In genomic region chr19:39843919-39844793, GRCh38 we compare ENCODE assay signal across 8 cellular contexts. TPM values are rescaled to one million over a fixed set of nuclear protein-coding genes. Genes with fewer than 3 reads are reported as not detected.
DNase-seq lines count a peak whose midpoint lies in the region; ATAC-seq, FAIRE-seq and TF ChIP-seq lines count a peak whose summit lies in the region.

No MANE protein-coding gene starts in this region.

- peak overlapping the region; percentile 94 for H3K4me3 Mint-ChIP-seq in activated CD4-positive, alpha-beta memory T cell treated with anti-CD3 and anti-CD28 coated beads for 36 hours
- H3K4me3 Mint-ChIP-seq in glutamatergic neuron (ENCODE audit: unreplicated experiment): peak overlapping the region; percentile 90
- peak overlapping the region; percentile 94 for H3K4me3 Mint-ChIP-seq in stimulated activated effector memory CD8-positive, alpha-beta T cell treated with anti-CD3 and anti-CD28 coated beads, Interleukin-12 subunit alpha, Interleukin-12 subunit beta, amount 100 ng/mL, for 72 hours

- intact Hi-C loops in activated CD4-positive, alpha-beta memory T cell treated with anti-CD3 and anti-CD28 coated beads for 36 hours (cut with micrococcal nuclease): loop anchor here (1.0 to 10.0 kb wide), 3 partner anchors 51 to 289 kb away; no protein-coding TSS in a partner anchor

- ATAC-seq in stimulated activated effector memory CD8-positive, alpha-beta T cell treated with anti-CD3 and anti-CD28 coated beads, Interleukin-12 subunit alpha, Interleukin-12 subunit beta, amount 100 ng/mL, for 72 hours: no peak
- ATAC-seq in GM21447 (IDR thresholded peaks at IDR 0.05; ENCODE audit: unreplicated experiment): no peak

- DNase-seq in DMS79 (lab: John Stamatoyannopoulos, UW) (peak; percentile 11), NCI-H128 (lab: John Stamatoyannopoulos, UW; ENCODE audit: unreplicated experiment) (peak; percentile 23), glutamatergic neuron (no peak), H4 (ENCODE audit: low spot score) (no peak)
- no peak for DNase-seq in activated CD4-positive, alpha-beta memory T cell treated with anti-CD3 and anti-CD28 coated beads for 36 hours
- no peak for DNase-seq in stimulated activated effector memory CD8-positive, alpha-beta T cell treated with anti-CD3 and anti-CD28 coated beads, Interleukin-12 subunit alpha, Interleukin-12 subunit beta, amount 100 ng/mL, for 72 hours (ENCODE audit: low spot score in 2 of 2)

- H3K4me1 Mint-ChIP-seq in activated CD4-positive, alpha-beta memory T cell treated with anti-CD3 and anti-CD28 coated beads for 36 hours (ENCODE audit: low read depth): peaks cover 47% of the 10 kb centered on the region
- peaks cover 45% of the 10 kb centered on the region for H3K4me1 Mint-ChIP-seq in glutamatergic neuron (ENCODE audit: low read depth, unreplicated experiment)
- peaks cover 55% of the 10 kb centered on the region for H3K4me1 Mint-ChIP-seq in stimulated activated effector memory CD8-positive, alpha-beta T cell treated with anti-CD3 and anti-CD28 coated beads, Interleukin-12 subunit alpha, Interleukin-12 subunit beta, amount 100 ng/mL, for 72 hours

- H3K9me3 Mint-ChIP-seq in activated CD4-positive, alpha-beta memory T cell treated with anti-CD3 and anti-CD28 coated beads for 36 hours: no peaks in the 10 kb centered on the region
- peaks cover 2% of the 10 kb centered on the region for H3K9me3 Mint-ChIP-seq in glutamatergic neuron (ENCODE audit: unreplicated experiment)
- H3K9me3 Mint-ChIP-seq in stimulated activated effector memory CD8-positive, alpha-beta T cell treated with anti-CD3 and anti-CD28 coated beads, Interleukin-12 subunit alpha, Interleukin-12 subunit beta, amount 100 ng/mL, for 72 hours: no peaks in the 10 kb centered on the region

- TF ChIP-seq CTCF in glutamatergic neuron (IDR thresholded peaks at IDR 0.05; ENCODE audit: partially characterized antibody, unreplicated experiment): peak; percentile 73

- CTCF ChIA-PET in activated CD4-positive, alpha-beta memory T cell treated with anti-CD3 and anti-CD28 coated beads for 36 hours (lab: Charles Lee): interaction anchor here (0.6 to 6.9 kb wide), 28 partner anchors 8 to 898 kb away, joined by 3 to 70 read pairs (median 4); partner anchors contain the start of genes AKT2, DYRK1B, PSMC4 and SAMD4B

- H3K27ac Mint-ChIP-seq in activated CD4-positive, alpha-beta memory T cell treated with anti-CD3 and anti-CD28 coated beads for 36 hours: peak overlapping the region; percentile 90
- H3K27ac Mint-ChIP-seq in glutamatergic neuron (ENCODE audit: unreplicated experiment): no peak overlapping the region
- peak overlapping the region; percentile 93 for H3K27ac Mint-ChIP-seq in stimulated activated effector memory CD8-positive, alpha-beta T cell treated with anti-CD3 and anti-CD28 coated beads, Interleukin-12 subunit alpha, Interleukin-12 subunit beta, amount 100 ng/mL, for 72 hours

- POLR2A ChIA-PET in activated CD4-positive, alpha-beta memory T cell treated with anti-CD3 and anti-CD28 coated beads for 36 hours (lab: Charles Lee): interaction anchor here (1.1 to 3.5 kb wide), 5 partner anchors 10 to 126 kb away, joined by 3 to 20 read pairs (median 5); partner anchors contain the start of genes DYRK1B and PSMC4

- FAIRE-seq in A204.1 (lab: Jason Lieb, UNC): peak; percentile 97

- no peaks in the 10 kb centered on the region for H3K27me3 Mint-ChIP-seq in activated CD4-positive, alpha-beta memory T cell treated with anti-CD3 and anti-CD28 coated beads for 36 hours
- H3K27me3 Mint-ChIP-seq in glutamatergic neuron (ENCODE audit: unreplicated experiment): peaks cover 7% of the 10 kb centered on the region

- H3K36me3 Mint-ChIP-seq in activated CD4-positive, alpha-beta memory T cell treated with anti-CD3 and anti-CD28 coated beads for 36 hours: peaks cover 34% of the 10 kb centered on the region
- no peaks in the 10 kb centered on the region for H3K36me3 Mint-ChIP-seq in glutamatergic neuron (ENCODE audit: unreplicated experiment)
- H3K36me3 Mint-ChIP-seq in stimulated activated effector memory CD8-positive, alpha-beta T cell treated with anti-CD3 and anti-CD28 coated beads, Interleukin-12 subunit alpha, Interleukin-12 subunit beta, amount 100 ng/mL, for 72 hours: peaks cover 74% of the 10 kb centered on the region

RNA-seq across cellular contexts. Expression of gene FBL, which starts 2.0 kb away (rescaled TPM):
- 100 to 1,000 TPM; 579 to 589 TPM for total RNA-seq in activated CD4-positive, alpha-beta memory T cell treated with anti-CD3 and anti-CD28 coated beads for 36 hours
- total RNA-seq in glutamatergic neuron (ENCODE audit: unreplicated experiment): 119 TPM
- 256 and 309 TPM in 2 replicates for total RNA-seq in H4 (2014; rRNA removed; shearing (Covaris generic))

RNA-seq across cellular contexts. Expression of gene DYRK1B, which starts 10.2 kb away (rescaled TPM):
- total RNA-seq in activated CD4-positive, alpha-beta memory T cell treated with anti-CD3 and anti-CD28 coated beads for 36 hours: 1 to 10 TPM; 4.5 to 4.8 TPM
- 86.3 TPM for total RNA-seq in glutamatergic neuron (ENCODE audit: unreplicated experiment)
- total RNA-seq in H4 (2014; rRNA removed; shearing (Covaris generic)): 4.2 and 4.3 TPM in 2 replicates

Comparison
In these comparisons a context has a peak if more than half of its experiments do, and no peak if none do; other contexts are left out.
1. DNase-seq: peak in DMS79 (single experiment) and NCI-H128 (single experiment); none in activated CD4-positive, alpha-beta memory T cell treated with anti-CD3 and anti-CD28 coated beads for 36 hours (single experiment), glutamatergic neuron (single experiment), stimulated activated effector memory CD8-positive, alpha-beta T cell treated with anti-CD3 and anti-CD28 coated beads, Interleukin-12 subunit alpha, Interleukin-12 subunit beta, amount 100 ng/mL, for 72 hours (0 of 2) and H4 (single experiment).
2. RNA of gene DYRK1B, which starts 10.2 kb away (total RNA-seq): 86.3 TPM in glutamatergic neuron (single experiment); 4.5 to 4.8 TPM in activated CD4-positive, alpha-beta memory T cell treated with anti-CD3 and anti-CD28 coated beads for 36 hours and 4.2 to 4.3 TPM in H4; every median in the first group is over 10 times any median in the second.
3. Peak in every context shown above with its lines, with median percentiles within 50 percentile points of each other: H3K4me3 Mint-ChIP-seq.